11 cellular contexts compared by ENCODE assay signal in genomic region chr3:31106912-31107311, GRCh38.
A peak's percentile ranks its signal among the peaks of the same experiment; 100 is the strongest.
DNase-seq lines count a peak whose midpoint lies in the region; ATAC-seq and TF ChIP-seq lines count a peak whose summit lies in the region.
"Had no signal": no experiment of that assay in that cellular context is flagged by ENCODE, and none has a peak within 500 bp of the region (broad histone marks: within the 10 kb centered on the region; RNA-seq: fewer than 3 reads in every experiment).

No MANE protein-coding gene starts in this region.

- DNase-seq in RWPE2 (ENCODE audit: low spot score) (no peak), progenitor cell of endocrine pancreas (ENCODE audit: low spot score, unreplicated experiment) (no peak), NOMO-1 treated with DMSO at 0.1 percent for 48 hours (lab: John Stamatoyannopoulos, UW; ENCODE audit: unreplicated experiment) (no peak), SHP77 (lab: John Stamatoyannopoulos, UW) (no peak), Kasumi-1 (lab: John Stamatoyannopoulos, UW) (no peak)
- DNase-seq: NCI-H1417 treated with DMSO at 0.1 percent for 48 hours, ovary had no signal

- no peak overlapping the region for H3K4me3 ChIP-seq in RWPE2 (ENCODE audit: severe bottlenecking)
- H3K4me3 ChIP-seq: ovary, SJSA1 had no signal

- TF ChIP-seq CTCF in RWPE2 (IDR thresholded peaks at IDR 0.05; ENCODE audit: poor library complexity, severe bottlenecking) (no peak), progenitor cell of endocrine pancreas (IDR thresholded peaks at IDR 0.05; ENCODE audit: unreplicated experiment) (no peak)

- H3K36me3 Mint-ChIP-seq in progenitor cell of endocrine pancreas (ENCODE audit: insufficient read depth): peaks cover 4% of the 10 kb centered on the region

- no peaks in the 10 kb centered on the region for H3K36me3 ChIP-seq in RWPE2 (ENCODE audit: low read depth)
- H3K36me3 ChIP-seq: ovary, SJSA1 had no signal

- no peak overlapping the region for H3K4me3 Mint-ChIP-seq in progenitor cell of endocrine pancreas (ENCODE audit: low read depth)

- peaks cover 12% of the 10 kb centered on the region for H3K9me3 Mint-ChIP-seq in progenitor cell of endocrine pancreas (ENCODE audit: low read depth)

- H3K4me1 Mint-ChIP-seq in progenitor cell of endocrine pancreas (ENCODE audit: low read depth): no peaks in the 10 kb centered on the region

- no peaks in the 10 kb centered on the region for H3K27me3 ChIP-seq in RWPE2 (ENCODE audit: insufficient read depth, poor library complexity, severe bottlenecking)
- H3K27me3 ChIP-seq: ovary, SJSA1 had no signal

- ATAC-seq in GM18498 (IDR thresholded peaks at IDR 0.05; ENCODE audit: unreplicated experiment) (peak; percentile 100), GM19395 (IDR thresholded peaks at IDR 0.05; ENCODE audit: unreplicated experiment) (peak; percentile 93), HG02943 (IDR thresholded peaks at IDR 0.05; ENCODE audit: low read depth, unreplicated experiment) (peak; percentile 68), RWPE2 (ENCODE audit: low read depth) (no peak)

- peaks cover 32% of the 10 kb centered on the region for H3K4me1 ChIP-seq in RWPE2 (ENCODE audit: insufficient read depth, poor library complexity, severe bottlenecking)

- H3K27ac ChIP-seq in RWPE2 (ENCODE audit: poor library complexity, severe bottlenecking): peak overlapping the region; percentile 98
- H3K27ac ChIP-seq: ovary, SJSA1 had no signal

- no peaks in the 10 kb centered on the region for H3K9me3 ChIP-seq in RWPE2 (ENCODE audit: severe bottlenecking)
- H3K9me3 ChIP-seq: ovary, SJSA1 had no signal

- no peak overlapping the region for H3K27ac Mint-ChIP-seq in progenitor cell of endocrine pancreas

- no peaks in the 10 kb centered on the region for H3K27me3 Mint-ChIP-seq in progenitor cell of endocrine pancreas
